25 cellular contexts compared by ENCODE assay signal in genomic region chr12:79567164-79567563, GRCh38.
A peak's percentile ranks its signal among the peaks of the same experiment; 100 is the strongest.
DNase-seq lines count a peak whose midpoint lies in the region; ATAC-seq and TF ChIP-seq lines count a peak whose summit lies in the region.
"Had no signal": no experiment of that assay in that cellular context is flagged by ENCODE, and none has a peak within 500 bp of the region (broad histone marks: within the 10 kb centered on the region; RNA-seq: fewer than 3 reads in every experiment).

No MANE protein-coding gene starts in this region.

- H3K27ac ChIP-seq in IMR-90 (ENCODE audit: insufficient read depth, low read length) = no peak overlapping the region
- peak overlapping the region; percentile 57 for H3K27ac ChIP-seq in lower lobe of right lung
- H3K27ac ChIP-seq in transverse colon = peak overlapping the region; percentile 49 to 61 (median 58)
- H3K27ac ChIP-seq: SK-N-MC had no signal

- POLR2A ChIA-PET in IMR-90 (lab: Charles Lee; ENCODE audit: unreplicated experiment) = interaction anchor here (1.0 kb wide), 1 partner anchor 122 kb away, joined by 3 read pairs; no protein-coding TSS in a partner anchor

- TF ChIP-seq CTCF in IMR-90 (conservative IDR thresholded peaks at IDR 0.05; ENCODE audit: low read depth, low read length) (no peak), endothelial cell (IDR thresholded peaks at IDR 0.05; ENCODE audit: unreplicated experiment) (no peak), lower lobe of right lung (IDR thresholded peaks at IDR 0.05) (no peak), transverse colon (IDR thresholded peaks at IDR 0.05) (no peak), BE2C (IDR thresholded peaks at IDR 0.05; ENCODE audit: low read depth, low read length) (no peak)

- 0 out of 2 replicates have a peak, but pooled peaks cover 3% of the 10 kb centered on the region for H3K9me1 ChIP-seq in IMR-90 (ENCODE audit: insufficient read depth, low read length)

- no peaks in the 10 kb centered on the region for H3K9me3 Mint-ChIP-seq in endothelial cell (ENCODE audit: unreplicated experiment)
- no peaks in the 10 kb centered on the region for H3K9me3 Mint-ChIP-seq in natural killer cell treated with Interleukin-12 subunit alpha and Interleukin-12 subunit beta and Interleukin-15 and Interleukin-18, amount 100 ng/mL, for 72 hours

- peak overlapping the region; percentile 12; the same call in 1 of the 2 replicates for H3K14ac ChIP-seq in IMR-90 (replicated peaks; ENCODE audit: low read depth, low read length)

- H2BK20ac ChIP-seq in IMR-90 (ENCODE audit: low read depth, low read length) = peak overlapping the region; percentile 31

- H4K91ac ChIP-seq in IMR-90 (ENCODE audit: insufficient read depth, low read depth, low read length) = no peak overlapping the region

- no peaks in the 10 kb centered on the region for H4K20me1 ChIP-seq in IMR-90 (ENCODE audit: insufficient read depth, low read length)

- peaks cover 1% of the 10 kb centered on the region for H3K27me3 Mint-ChIP-seq in endothelial cell (ENCODE audit: unreplicated experiment)
- H3K27me3 Mint-ChIP-seq in natural killer cell treated with Interleukin-12 subunit alpha and Interleukin-12 subunit beta and Interleukin-15 and Interleukin-18, amount 100 ng/mL, for 72 hours = no peaks in the 10 kb centered on the region
- H3K27me3 Mint-ChIP-seq: activated CD4-positive, alpha-beta memory T cell treated with anti-CD3 and anti-CD28 coated beads for 36 hours; activated T-helper 17 cell treated with anti-CD3 and anti-CD28 coated beads, Interleukin-2, amount 50 U/mL, for 72 hours had no signal

- H4K8ac ChIP-seq in IMR-90 (ENCODE audit: low read depth in 2 of 2, low read length in 2 of 2) = no peak overlapping the region; a peak in 1 of 4 replicates

- H2BK120ac ChIP-seq in IMR-90 (ENCODE audit: low read depth, low read length) = no peak overlapping the region; the same call in 1 of the 2 replicates

- H3K27ac Mint-ChIP-seq in endothelial cell (ENCODE audit: unreplicated experiment) = peak overlapping the region; percentile 91
- no peak overlapping the region for H3K27ac Mint-ChIP-seq in natural killer cell treated with Interleukin-12 subunit alpha and Interleukin-12 subunit beta and Interleukin-15 and Interleukin-18, amount 100 ng/mL, for 72 hours
- H3K27ac Mint-ChIP-seq: activated CD4-positive, alpha-beta memory T cell treated with anti-CD3 and anti-CD28 coated beads for 36 hours; activated naive CD4-positive, alpha-beta T cell treated with anti-CD3 and anti-CD28 coated beads, Interleukin-2, amount 50 U/mL, for 72 hours; activated T-helper 17 cell treated with anti-CD3 and anti-CD28 coated beads, Interleukin-2, amount 50 U/mL, for 72 hours; T-helper 1 cell treated with Interleukin-12 subunit alpha and Interleukin-12 subunit beta and Interleukin-4 antibody, amounts not matched to agents 30 μg/mL and 1 μg/mL, for 36 hours had no signal

- no peak overlapping the region for H2AFZ ChIP-seq in IMR-90 (replicated peaks; ENCODE audit: low read length, poor library complexity)

- H3K23ac ChIP-seq in IMR-90 (ENCODE audit: low read depth, low read length) = 0 out of 2 replicates have a peak overlapping the region, but pooled peaks have one; percentile 11

- H3K4me3 ChIP-seq in IMR-90 (ENCODE audit: insufficient read depth, low read depth, low read length) = no peak overlapping the region
- H3K4me3 ChIP-seq in lower lobe of right lung = no peak overlapping the region
- no peak overlapping the region for H3K4me3 ChIP-seq in transverse colon
- no peak overlapping the region for H3K4me3 ChIP-seq in BE2C (ENCODE audit: low read depth, low read length)
- H3K4me3 ChIP-seq: SK-N-MC had no signal

- TF ChIP-seq RAD21 in IMR-90 (IDR thresholded peaks at IDR 0.05; ENCODE audit: low read length) = no peak

- in situ Hi-C loops in IMR-90 (cut with MboI; ENCODE audit: low sequenced_read_pairs) = no loop called here
- in situ Hi-C loops in transverse colon (cut with MboI; ENCODE audit: low pct_ligation_motif_present in 1 of 4, low pct_unique_long_range_greater_than_20kb in 1 of 4, low sequenced_read_pairs in 3 of 4) = loop anchor here in 2 of 4 donors (25.0 kb wide), 3 partner anchors 155 to 620 kb away; no protein-coding TSS in a partner anchor

- H3K4ac ChIP-seq in IMR-90 (ENCODE audit: low read depth, low read length) = no peak overlapping the region

- no peak for TF ChIP-seq POLR2A in IMR-90 (IDR thresholded peaks at IDR 0.05; ENCODE audit: low read depth, low read length)
- no peak for TF ChIP-seq POLR2A in transverse colon (IDR thresholded peaks at IDR 0.05)

- peaks cover 11% of the 10 kb centered on the region in 2 experiments; a peak in 2 of 4 replicates for H3K79me1 ChIP-seq in IMR-90 (ENCODE audit: low read depth in 1 of 2, low read length in 2 of 2)

- TF ChIP-seq EP300 in transverse colon (IDR thresholded peaks at IDR 0.05; ENCODE audit: low read depth) = no peak

- H3K27me3 ChIP-seq in IMR-90 (ENCODE audit: control insufficient read depth, insufficient read depth, low read length) (no peaks in the 10 kb centered on the region), lower lobe of right lung (ENCODE audit: low read depth) (no peaks in the 10 kb centered on the region), transverse colon (no peaks in the 10 kb centered on the region), BE2C (peaks cover 2% of the 10 kb centered on the region; the same call in 1 of the 2 replicates)

- no peak overlapping the region for H3K4me2 ChIP-seq in IMR-90 (ENCODE audit: low read depth, low read length)

- H3K4me1 ChIP-seq in IMR-90 (ENCODE audit: control insufficient read depth, insufficient read depth, low read length) = no peaks in the 10 kb centered on the region; the same call in 1 of the 2 replicates
- peaks cover 19% of the 10 kb centered on the region for H3K4me1 ChIP-seq in lower lobe of right lung
- peaks cover 0 to 38% (median 7%) of the 10 kb centered on the region in 4 donors for H3K4me1 ChIP-seq in transverse colon
- no peaks in the 10 kb centered on the region for H3K4me1 ChIP-seq in BE2C

- dilution Hi-C loops in IMR-90 (cut with HindIII; ENCODE audit: low sequenced_read_pairs, unreplicated experiment) = no loop called here

- peaks cover 30% of the 10 kb centered on the region for H3K4me1 Mint-ChIP-seq in endothelial cell (ENCODE audit: unreplicated experiment)
- no peaks in the 10 kb centered on the region for H3K4me1 Mint-ChIP-seq in natural killer cell treated with Interleukin-12 subunit alpha and Interleukin-12 subunit beta and Interleukin-15 and Interleukin-18, amount 100 ng/mL, for 72 hours (ENCODE audit: low read depth in 2 of 2)
- H3K4me1 Mint-ChIP-seq: activated T-helper 17 cell treated with anti-CD3 and anti-CD28 coated beads, Interleukin-2, amount 50 U/mL, for 72 hours had no signal

- ATAC-seq in IMR-90 (ENCODE audit: low read depth) = no peak
- peak in 1 of 2 donors; percentile 49 for ATAC-seq in lower lobe of right lung
- no peak for ATAC-seq in HG03280 (IDR thresholded peaks at IDR 0.05; ENCODE audit: unreplicated experiment)
- ATAC-seq in natural killer cell treated with Interleukin-12 subunit alpha and Interleukin-12 subunit beta and Interleukin-15 and Interleukin-18, amount 100 ng/mL, for 72 hours = no peak
- ATAC-seq: activated naive CD4-positive, alpha-beta T cell treated with anti-CD3 and anti-CD28 coated beads, Interleukin-2, amount 50 U/mL, for 72 hours; activated T-helper 17 cell treated with anti-CD3 and anti-CD28 coated beads, Interleukin-2, amount 50 U/mL, for 72 hours had no signal

- no peak overlapping the region for H3K4me3 Mint-ChIP-seq in endothelial cell (ENCODE audit: unreplicated experiment)
- no peak overlapping the region for H3K4me3 Mint-ChIP-seq in natural killer cell treated with Interleukin-12 subunit alpha and Interleukin-12 subunit beta and Interleukin-15 and Interleukin-18, amount 100 ng/mL, for 72 hours
- H3K4me3 Mint-ChIP-seq: activated CD4-positive, alpha-beta memory T cell treated with anti-CD3 and anti-CD28 coated beads for 36 hours; activated T-helper 17 cell treated with anti-CD3 and anti-CD28 coated beads, Interleukin-2, amount 50 U/mL, for 72 hours; T-helper 1 cell treated with Interleukin-12 subunit alpha and Interleukin-12 subunit beta and Interleukin-4 antibody, amounts not matched to agents 30 μg/mL and 1 μg/mL, for 36 hours had no signal

- peak overlapping the region; percentile 3; the same call in 1 of the 3 replicates for H2BK15ac ChIP-seq in IMR-90 (ENCODE audit: low read depth, low read length)

- intact Hi-C loops in IMR-90 (cut with micrococcal nuclease) = no loop called here
- intact Hi-C loops in lower lobe of right lung (cut with DNase I) = no loop called here
- intact Hi-C loops in transverse colon (cut with DNase I; ENCODE audit: low total_unique reads) = no loop called here

- no TSS peak for BruUV-seq in IMR-90 (replicated peaks; lab: Mats Ljungman, UMichigan)

- no peak overlapping the region for H2AK9ac ChIP-seq in IMR-90 (replicated peaks; ENCODE audit: low read depth, low read length, poor library complexity)

- H3K36me3 ChIP-seq in IMR-90 (ENCODE audit: control insufficient read depth, insufficient read depth, low read length) = peaks cover 1% of the 10 kb centered on the region; the same call in 1 of the 2 replicates
- no peaks in the 10 kb centered on the region for H3K36me3 ChIP-seq in lower lobe of right lung
- peaks cover 0 to 2% (median 0%) of the 10 kb centered on the region in 4 donors for H3K36me3 ChIP-seq in transverse colon
- H3K36me3 ChIP-seq in BE2C = no peaks in the 10 kb centered on the region

- H3K36me3 Mint-ChIP-seq in endothelial cell (ENCODE audit: low read depth, unreplicated experiment) = peaks cover 51% of the 10 kb centered on the region
- no peaks in the 10 kb centered on the region for H3K36me3 Mint-ChIP-seq in natural killer cell treated with Interleukin-12 subunit alpha and Interleukin-12 subunit beta and Interleukin-15 and Interleukin-18, amount 100 ng/mL, for 72 hours
- H3K36me3 Mint-ChIP-seq: activated CD4-positive, alpha-beta memory T cell treated with anti-CD3 and anti-CD28 coated beads for 36 hours had no signal

- CTCF ChIA-PET in IMR-90 (lab: Yijun Ruan, JAX) = interaction anchor here (0.5 to 0.6 kb wide), 2 partner anchors 9 to 365 kb away, joined by 3 read pairs; no protein-coding TSS in a partner anchor

- no peak overlapping the region for H3K56ac ChIP-seq in IMR-90 (ENCODE audit: extremely low read depth, insufficient read depth, low read length)

- peak overlapping the region; percentile 36; the same call in 1 of the 2 replicates for H2AK5ac ChIP-seq in IMR-90 (ENCODE audit: low read depth, low read length)

- no CpG with 5 or more reads among the region's 1 CpG for WGBS in IMR-90 (ENCODE audit: extremely low coverage in 2 of 2, insufficient read length in 1 of 2), 2 experiments
- WGBS in transverse colon (ENCODE audit: low coverage in 1 of 2), 2 donors = 36 to 67% methylated on average over 1 of the region's 1 CpG

- no peak overlapping the region for H4K5ac ChIP-seq in IMR-90 (ENCODE audit: low read depth, low read length)

- H3K9me3 ChIP-seq in IMR-90 (ENCODE audit: control insufficient read depth, insufficient read depth, low read length) = peaks cover 2% of the 10 kb centered on the region
- H3K9me3 ChIP-seq in lower lobe of right lung = no peaks in the 10 kb centered on the region
- no peaks in the 10 kb centered on the region for H3K9me3 ChIP-seq in transverse colon
- no peaks in the 10 kb centered on the region; the same call in 1 of the 2 replicates for H3K9me3 ChIP-seq in BE2C

- H3K18ac ChIP-seq in IMR-90 (ENCODE audit: low read depth, low read length) = no peak overlapping the region

- no peak for DNase-seq in IMR-90
- DNase-seq in endothelial cell (ENCODE audit: low spot score) = no peak
- no peak for DNase-seq in lower lobe of right lung
- no peak for DNase-seq in transverse colon
- no peak for DNase-seq in BE2C
- no peak for DNase-seq in natural killer cell treated with Interleukin-12 subunit alpha and Interleukin-12 subunit beta and Interleukin-15 and Interleukin-18, amount 100 ng/mL, for 72 hours (ENCODE audit: low spot score)
- DNase-seq: activated CD4-positive, alpha-beta memory T cell treated with anti-CD3 and anti-CD28 coated beads for 36 hours; activated CD4-positive, CD25-positive, alpha-beta regulatory T cell treated with anti-CD3 and anti-CD28 coated beads, Interleukin-2, amount 50 U/mL, for 72 hours; activated CD8-positive, alpha-beta memory T cell treated with anti-CD3 and anti-CD28 coated beads, Interleukin-2, amount 50 U/mL, for 48 hours; aorta; C1 segment of cervical spinal cord; caudate nucleus; islet precursor cell; Karpas-422; NCI-H1436; NCI-H446; NCI-H774; RPMI8226; stimulated activated CD4-positive, alpha-beta T cell treated with anti-CD3 and anti-CD28 coated beads, Interleukin-15, amount 100 ng/mL, for 24 hours; stimulated activated naive CD4-positive, alpha-beta T cell treated with Interleukin-2 at 50 U/mL for 16 hours had no signal

- H3K9ac ChIP-seq in IMR-90 (ENCODE audit: low read depth, low read length) = no peak overlapping the region

- H2BK5ac ChIP-seq in IMR-90 (ENCODE audit: low read depth, low read length, poor library complexity, severe bottlenecking) = no peak overlapping the region
